ENCODE assay signal across 8 cellular contexts in genomic region chr1:28517649-28517999, GRCh38. TPM values are rescaled to one million over a fixed set of nuclear protein-coding genes. Genes with fewer than 3 reads are reported as not detected.
A peak's percentile ranks its signal among the peaks of the same experiment; 100 is the strongest.
DNase-seq lines count a peak whose midpoint lies in the region; TF ChIP-seq lines count a peak whose summit lies in the region.

No MANE protein-coding gene starts in this region.

- 13 to 16% methylated on average over 7 of the region's 7 CpGs for WGBS in GM23248 (ENCODE audit: low coverage in 1 of 2, low lambda C conversion rate in 2 of 2, missing lambda C conversion rate in 2 of 2), 2 experiments
- 11% methylated on average over 7 of the region's 7 CpGs for WGBS in esophagus squamous epithelium, 2 donors
- WGBS in lower leg skin, 2 donors: 1 to 6% methylated on average over 7 of the region's 7 CpGs

- H3K4me2 ChIP-seq in GM23248 (ENCODE audit: unreplicated experiment): peak overlapping the region; percentile 90

- H3K9me2 ChIP-seq in GM23248 (ENCODE audit: insufficient read depth): no peaks in the 10 kb centered on the region

- H3K4me3 ChIP-seq in GM23248: peak overlapping the region; percentile 91
- peak overlapping the region; percentile 57 to 93 (median 70) for H3K4me3 ChIP-seq in esophagus squamous epithelium
- peak overlapping the region; percentile 57 for H3K4me3 ChIP-seq in retinal pigment epithelial cell (ENCODE audit: low read length)
- H3K4me3 ChIP-seq in lower leg skin (ENCODE audit: low read depth, poor library complexity, severe bottlenecking): no peak overlapping the region

- TF ChIP-seq CTCF in esophagus squamous epithelium (IDR thresholded peaks at IDR 0.05): no peak
- TF ChIP-seq CTCF in retinal pigment epithelial cell (conservative IDR thresholded peaks at IDR 0.05; ENCODE audit: low read depth, low read length): no peak
- TF ChIP-seq CTCF in lower leg skin (IDR thresholded peaks at IDR 0.05): no peak

- DNase-seq in DMS114 treated with DMSO at 0.1 percent for 48 hours (lab: John Stamatoyannopoulos, UW; ENCODE audit: unreplicated experiment): peak; percentile 53
- peak; percentile 59 for DNase-seq in GM23248
- peak; percentile 64 for DNase-seq in SK-N-DZ (ENCODE audit: low spot score)
- no peak for DNase-seq in esophagus squamous epithelium (lab: John Stamatoyannopoulos, UW)
- DNase-seq in retinal pigment epithelial cell (ENCODE audit: low read depth): no peak
- no peak for DNase-seq in lower leg skin (ENCODE audit: low spot score in 2 of 2)
- no peak for DNase-seq in NCI-H2081 treated with DMSO at 0.1 percent for 48 hours (lab: John Stamatoyannopoulos, UW)
- no peak for DNase-seq in NCI-H1105 treated with DMSO at 0.1 percent for 48 hours (lab: John Stamatoyannopoulos, UW)

- H3K36me3 ChIP-seq in GM23248 (ENCODE audit: low read depth) (peaks cover 11% of the 10 kb centered on the region; the same call in 1 of the 2 replicates), esophagus squamous epithelium (peaks cover 4 to 26% (median 13%) of the 10 kb centered on the region in 3 donors)

- H2AFZ ChIP-seq in GM23248: no peak overlapping the region

- in situ Hi-C loops in GM23248 (cut with MboI): no loop called here

- H3K4me1 ChIP-seq in GM23248 (ENCODE audit: insufficient read depth) (0 out of 2 replicates have a peak, but pooled peaks cover 6% of the 10 kb centered on the region), esophagus squamous epithelium (peaks cover 15 to 30% (median 17%) of the 10 kb centered on the region in 3 donors)

- H3F3A ChIP-seq in GM23248 (ENCODE audit: insufficient read depth): peaks cover 47% of the 10 kb centered on the region

- H3K9me3 ChIP-seq in GM23248 (ENCODE audit: low read depth) (no peaks in the 10 kb centered on the region), esophagus squamous epithelium (no peaks in the 10 kb centered on the region)

- peak overlapping the region; percentile 89 for H3K9ac ChIP-seq in GM23248

- H3K27me3 ChIP-seq in GM23248 (replicated peaks; ENCODE audit: insufficient read depth) (no peaks in the 10 kb centered on the region), esophagus squamous epithelium (no peaks in the 10 kb centered on the region)

- peaks cover 38% of the 10 kb centered on the region for H3K79me2 ChIP-seq in GM23248 (ENCODE audit: insufficient read depth)

- H3K27ac ChIP-seq in GM23248 (peak overlapping the region; percentile 72), esophagus squamous epithelium (peak overlapping the region; percentile 84 to 93 (median 88))

- TF ChIP-seq POLR2A in esophagus squamous epithelium (IDR thresholded peaks at IDR 0.05) (no peak), lower leg skin (IDR thresholded peaks at IDR 0.05) (no peak)

- H4K20me1 ChIP-seq in GM23248 (ENCODE audit: insufficient read depth): no peaks in the 10 kb centered on the region

- intact Hi-C loops in esophagus squamous epithelium (cut with DNase I): no loop called here
- intact Hi-C loops in lower leg skin (cut with DNase I; ENCODE audit: low total_unique reads): no loop called here

RNA-seq across cellular contexts. Expression of gene RCC1, which starts 11.8 kb away (rescaled TPM):
- 27.0 and 31.7 TPM in 2 replicates for total RNA-seq in GM23248 (2014; rRNA removed; shearing (Covaris generic))
- 17.5 and 17.9 TPM in 2 replicates for polyA plus RNA-seq in GM23248 (2016; fragmentation: Nextera tagmentation; extraction: Ambion mirVana)
- polyA plus RNA-seq in SK-N-DZ (2014; cell fraction: cytosol; rRNA removed): 60.9 and 66.4 TPM in 2 replicates
- 32.0 and 46.1 TPM in 2 replicates for polyA plus RNA-seq in SK-N-DZ (2014; cell fraction: nucleus; rRNA removed)
- total RNA-seq in esophagus squamous epithelium: 10 to 100 TPM; 25.6 to 46.6 (median 35.8) TPM
- total RNA-seq in lower leg skin: 10 to 100 TPM; 14.7 to 18.3 (median 15.2) TPM

RNA-seq across cellular contexts. Expression of gene TRNAU1AP, which starts 35.3 kb away (rescaled TPM):
- 21.9 and 22.0 TPM in 2 replicates for total RNA-seq in GM23248 (2014; rRNA removed; shearing (Covaris generic))
- polyA plus RNA-seq in GM23248 (2016; fragmentation: Nextera tagmentation; extraction: Ambion mirVana): 26.6 and 27.4 TPM in 2 replicates
- 22.1 and 27.9 TPM in 2 replicates for polyA plus RNA-seq in SK-N-DZ (2014; cell fraction: cytosol; rRNA removed)
- polyA plus RNA-seq in SK-N-DZ (2014; cell fraction: nucleus; rRNA removed): 22.1 and 34.6 TPM in 2 replicates
- total RNA-seq in esophagus squamous epithelium (10 to 100 TPM; 12.4 to 21.4 (median 16.4) TPM), lower leg skin (10 to 100 TPM; 11.8 to 24.9 (median 19.3) TPM)

Comparison
In these comparisons a context has a peak if more than half of its experiments do, and no peak if none do; other contexts are left out.
1. DNase-seq: peak in DMS114 treated with DMSO at 0.1 percent for 48 hours (single experiment), GM23248 (single experiment) and SK-N-DZ (single experiment); none in esophagus squamous epithelium (single experiment), retinal pigment epithelial cell (single experiment), lower leg skin (0 of 2), NCI-H2081 treated with DMSO at 0.1 percent for 48 hours (single experiment) and NCI-H1105 treated with DMSO at 0.1 percent for 48 hours (single experiment).